ENCODE assay signal across 21 cellular contexts in the genomic region with DNA sequence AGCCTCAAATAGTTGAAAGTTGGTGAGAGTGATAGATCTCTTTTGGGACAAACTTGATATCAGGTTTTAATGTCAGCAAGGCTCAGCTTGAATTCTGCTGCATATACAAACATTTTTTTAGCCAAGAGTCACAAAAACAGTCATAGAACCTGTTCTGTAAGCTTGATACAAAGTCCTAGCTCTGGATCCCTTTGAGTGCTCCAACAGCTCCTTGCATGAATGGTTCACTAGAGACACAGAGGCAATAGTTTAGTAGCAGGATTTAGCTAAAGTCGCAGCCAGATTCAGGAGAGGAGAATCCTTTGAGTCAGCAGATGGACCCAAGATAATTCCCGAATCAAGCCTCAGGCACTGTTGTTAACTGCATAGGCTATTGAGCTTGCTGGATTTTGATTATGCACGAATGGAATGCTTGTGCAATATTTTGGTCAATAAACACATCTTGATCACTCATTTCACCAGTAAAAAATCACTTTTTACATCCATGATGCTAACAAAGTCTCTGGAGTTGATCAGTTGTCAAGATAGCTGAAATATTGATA.
"Had no signal": no experiment of that assay in that cellular context is flagged by ENCODE, and none has a peak within 500 bp of the region (broad histone marks: within the 10 kb centered on the region; RNA-seq: fewer than 3 reads in every experiment).

No MANE protein-coding gene starts in this region.

- H3K4me1 ChIP-seq: psoas muscle had no signal

- H3K36me3 Mint-ChIP-seq: activated CD4-positive, alpha-beta memory T cell treated with anti-CD3 and anti-CD28 coated beads for 36 hours; activated naive CD8-positive, alpha-beta T cell treated with anti-CD3 and anti-CD28 coated beads for 36 hours; WTC11 had no signal

- H3K9me3 Mint-ChIP-seq: activated CD4-positive, alpha-beta memory T cell treated with anti-CD3 and anti-CD28 coated beads for 36 hours; activated naive CD8-positive, alpha-beta T cell treated with anti-CD3 and anti-CD28 coated beads for 36 hours; endodermal cell had no signal

- ATAC-seq: activated CD4-positive, alpha-beta T cell treated with anti-CD3 and anti-CD28 coated beads for 36 hours; psoas muscle; right cardiac atrium; stimulated activated naive CD8-positive, alpha-beta T cell treated with anti-CD3 and anti-CD28 coated beads, Interleukin-15, Interleukin-2, amounts not matched to agents 100 U/mL and 50 U/mL, for 24 hours; WTC11 had no signal

- H3K36me3 ChIP-seq: neutrophil, ovary had no signal

- H3K27ac Mint-ChIP-seq: activated CD4-positive, alpha-beta memory T cell treated with anti-CD3 and anti-CD28 coated beads for 36 hours; activated CD4-positive, alpha-beta T cell treated with anti-CD3 and anti-CD28 coated beads for 36 hours; activated naive CD8-positive, alpha-beta T cell treated with anti-CD3 and anti-CD28 coated beads for 36 hours; endodermal cell; nephron; WTC11 had no signal

- H3K27ac ChIP-seq: coronary artery, hepatocyte, neutrophil, ovary, psoas muscle had no signal

- H3K27me3 ChIP-seq: hepatocyte, neutrophil, ovary had no signal

- H3K4me1 Mint-ChIP-seq: activated CD4-positive, alpha-beta T cell treated with anti-CD3 and anti-CD28 coated beads for 36 hours; activated naive CD8-positive, alpha-beta T cell treated with anti-CD3 and anti-CD28 coated beads for 36 hours; nephron; WTC11 had no signal

- H3K4me3 Mint-ChIP-seq: activated CD4-positive, alpha-beta memory T cell treated with anti-CD3 and anti-CD28 coated beads for 36 hours; activated CD4-positive, alpha-beta T cell treated with anti-CD3 and anti-CD28 coated beads for 36 hours; activated naive CD8-positive, alpha-beta T cell treated with anti-CD3 and anti-CD28 coated beads for 36 hours; endodermal cell; nephron; WTC11 had no signal

- DNase-seq: activated CD4-positive, alpha-beta memory T cell treated with anti-CD3 and anti-CD28 coated beads for 36 hours; activated CD4-positive, alpha-beta T cell treated with anti-CD3 and anti-CD28 coated beads for 36 hours; activated naive CD4-positive, alpha-beta T cell treated with Interleukin-2 at 50 U/mL for 16 hours; activated naive CD8-positive, alpha-beta T cell treated with anti-CD3 and anti-CD28 coated beads for 36 hours; activated T-cell treated with anti-CD3 and anti-CD28 coated beads, Interleukin-2, amount 50 U/mL, for 48 hours; cerebellar nuclear complex; endodermal cell; glutamatergic neuron; mesenchymal stem cell; ovary; psoas muscle; right cardiac atrium; stimulated activated CD4-positive, alpha-beta T cell treated with anti-CD3 and anti-CD28 coated beads, Interleukin-12 subunit alpha, Interleukin-12 subunit beta, amount 100 ng/mL, for 4 hours; stimulated activated CD4-positive, alpha-beta T cell treated with anti-CD3 and anti-CD28 coated beads, Interleukin-4, amount 100 ng/mL, for 4 hours; stimulated activated naive CD8-positive, alpha-beta T cell treated with anti-CD3 and anti-CD28 coated beads, Interleukin-15, Interleukin-2, amounts not matched to agents 100 U/mL and 50 U/mL, for 24 hours; T-helper 1 cell had no signal

- H3K9me3 ChIP-seq: neutrophil, ovary, psoas muscle had no signal

- H3K4me3 ChIP-seq: coronary artery, hepatocyte, ovary, psoas muscle had no signal
